14 cellular contexts compared by ENCODE assay signal in the genomic region with DNA sequence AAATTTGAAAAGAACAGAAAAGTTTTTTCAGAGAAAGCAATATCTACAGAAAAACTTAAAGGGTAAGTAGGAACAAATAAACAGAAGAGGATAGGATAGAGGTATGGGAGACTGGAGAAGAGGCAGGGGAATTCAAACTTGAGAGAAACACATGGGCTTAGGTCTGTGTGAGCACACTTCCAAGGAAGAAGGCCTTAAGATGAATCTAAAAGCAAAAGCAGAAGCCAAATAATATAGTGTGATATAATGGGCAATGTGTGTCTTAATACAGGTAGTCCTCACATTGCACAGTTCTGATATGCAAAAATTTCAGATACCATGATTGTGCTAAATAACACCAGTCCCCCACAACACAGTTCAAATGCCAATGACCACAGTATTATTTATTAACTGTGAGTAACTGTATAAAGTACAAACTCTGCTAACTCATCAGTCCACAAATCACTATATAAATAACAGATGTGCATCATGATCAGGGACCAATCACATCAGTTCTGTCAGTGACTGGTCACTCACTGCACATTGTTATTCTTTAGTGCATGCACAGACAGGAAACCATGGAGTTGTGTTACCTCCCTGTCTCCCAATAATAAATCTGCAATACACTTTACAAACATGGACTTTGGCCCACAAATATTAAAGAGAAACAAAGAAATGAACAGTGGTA. TPM values are rescaled to one million over a fixed set of nuclear protein-coding genes. Genes with fewer than 3 reads are reported as not detected.
DNase-seq lines count a peak whose midpoint lies in the region; ATAC-seq, FAIRE-seq and TF ChIP-seq lines count a peak whose summit lies in the region.
"Had no signal": no experiment of that assay in that cellular context is flagged by ENCODE, and none has a peak within 500 bp of the region (broad histone marks: within the 10 kb centered on the region; RNA-seq: fewer than 3 reads in every experiment).

No MANE protein-coding gene starts in this region.

- H2BK120ac ChIP-seq in neuronal stem cell (ENCODE audit: low read depth, low read length): no peak overlapping the region

- H2AK5ac ChIP-seq in neuronal stem cell (ENCODE audit: low read depth, low read length): no peak overlapping the region

- H2BK12ac ChIP-seq in neuronal stem cell (ENCODE audit: low read length): no peak overlapping the region

- peak; percentile 58 to 82 (median 78) for ATAC-seq in pancreas
- ATAC-seq: naive thymus-derived CD4-positive, alpha-beta T cell had no signal

- peaks cover 32% of the 10 kb centered on the region for H3K79me2 ChIP-seq in MM.1S (ENCODE audit: low read length)

- no peak overlapping the region for H3K4ac ChIP-seq in neuronal stem cell (ENCODE audit: low read length)

- no peak overlapping the region for H3K4me3 ChIP-seq in pancreas
- no peak overlapping the region for H3K4me3 ChIP-seq in neuronal stem cell (ENCODE audit: low read length in 2 of 2)
- no peak overlapping the region for H3K4me3 ChIP-seq in MM.1S (ENCODE audit: low read length)
- H3K4me3 ChIP-seq: colonic mucosa, thoracic aorta had no signal

- H3K23ac ChIP-seq in neuronal stem cell (ENCODE audit: low read depth, low read length, poor library complexity): no peak overlapping the region

- H3K9me3 ChIP-seq in pancreas (no peaks in the 10 kb centered on the region), neuronal stem cell (replicated peaks in 1 of 2; ENCODE audit: control insufficient read depth in 2 of 2, insufficient read depth in 1 of 2, low read depth in 1 of 2, low read length in 2 of 2) (no peaks in the 10 kb centered on the region), MM.1S (replicated peaks; ENCODE audit: insufficient read depth, low read length) (no peaks in the 10 kb centered on the region)
- H3K9me3 ChIP-seq: colonic mucosa, thoracic aorta had no signal

- H3K4me2 ChIP-seq in neuronal stem cell (ENCODE audit: insufficient read depth, low read length, poor library complexity, severe bottlenecking) (no peak overlapping the region), MM.1S (ENCODE audit: low read depth, low read length) (no peak overlapping the region)

- no peak overlapping the region for H4K8ac ChIP-seq in neuronal stem cell (ENCODE audit: low read depth, low read length)

- H3K27ac ChIP-seq in epithelial cell of prostate (peak overlapping the region; percentile 12), pancreas (no peak overlapping the region), neuronal stem cell (replicated peaks; ENCODE audit: low read length) (no peak overlapping the region), MM.1S (ENCODE audit: low read length) (no peak overlapping the region)
- H3K27ac ChIP-seq: colonic mucosa, thoracic aorta had no signal

- peaks cover 2% of the 10 kb centered on the region for H3K79me1 ChIP-seq in neuronal stem cell (ENCODE audit: low read depth, low read length)

- intact Hi-C loops in pancreas (cut with DNase I): no loop called here

- peaks cover 12 to 30% (median 27%) of the 10 kb centered on the region in 3 donors for H3K4me1 ChIP-seq in pancreas
- peaks cover 0 to 3% of the 10 kb centered on the region in 2 donors for H3K4me1 ChIP-seq in neuronal stem cell (ENCODE audit: control insufficient read depth in 2 of 2, insufficient read depth in 1 of 2, low read depth in 1 of 2, low read length in 2 of 2)
- H3K4me1 ChIP-seq in MM.1S (ENCODE audit: low read length): no peaks in the 10 kb centered on the region

- no peak overlapping the region for H2BK15ac ChIP-seq in neuronal stem cell (ENCODE audit: low read length)

- no peaks in the 10 kb centered on the region for H3K9me2 ChIP-seq in MM.1S (replicated peaks; ENCODE audit: insufficient read depth, low read length)

- H3F3A ChIP-seq in MM.1S (ENCODE audit: insufficient read depth, low read length): no peaks in the 10 kb centered on the region

- no peaks in the 10 kb centered on the region for H3K36me3 ChIP-seq in pancreas
- peaks cover 0 to 10% of the 10 kb centered on the region in 2 donors for H3K36me3 ChIP-seq in neuronal stem cell (replicated peaks in 1 of 2; ENCODE audit: control insufficient read depth in 2 of 2, insufficient read depth in 2 of 2, low read length in 2 of 2)
- no peaks in the 10 kb centered on the region; the same call in 1 of the 2 replicates for H3K36me3 ChIP-seq in MM.1S (replicated peaks; ENCODE audit: insufficient read depth, low read length)
- H3K36me3 ChIP-seq: colonic mucosa, thoracic aorta had no signal

- H2AFZ ChIP-seq in neuronal stem cell (ENCODE audit: low read length) (no peak overlapping the region), MM.1S (ENCODE audit: low read length) (no peak overlapping the region)

- no peak overlapping the region for H3K14ac ChIP-seq in neuronal stem cell (ENCODE audit: low read length)

- no peak overlapping the region for H2BK5ac ChIP-seq in neuronal stem cell (ENCODE audit: low read length)

- no peak overlapping the region for H3K9ac ChIP-seq in neuronal stem cell (ENCODE audit: low read depth, low read length, poor library complexity)
- H3K9ac ChIP-seq in MM.1S (ENCODE audit: low read length): no peak overlapping the region

- H3K27me3 ChIP-seq in pancreas (no peaks in the 10 kb centered on the region), neuronal stem cell (ENCODE audit: control insufficient read depth in 3 of 3, insufficient read depth in 3 of 3, low read depth in 1 of 3, low read length in 3 of 3) (no peaks in the 10 kb centered on the region), MM.1S (replicated peaks; ENCODE audit: insufficient read depth, low read length) (no peaks in the 10 kb centered on the region)
- H3K27me3 ChIP-seq: colonic mucosa had no signal

- no peak for TF ChIP-seq CTCF in pancreas (IDR thresholded peaks at IDR 0.05)
- TF ChIP-seq CTCF in MM.1S (IDR thresholded peaks at IDR 0.05; ENCODE audit: low read length): no peak

- no peak overlapping the region for H3K18ac ChIP-seq in neuronal stem cell (ENCODE audit: low read length)

- no peaks in the 10 kb centered on the region for H4K20me1 ChIP-seq in MM.1S (ENCODE audit: insufficient read depth, low read length)

- no peak for FAIRE-seq in pancreas (lab: Jason Lieb, UNC)

- H4K91ac ChIP-seq in neuronal stem cell (ENCODE audit: low read depth, low read length, poor library complexity): no peak overlapping the region

- DNase-seq in EH (ENCODE audit: low read depth) (peak; percentile 75), M059J (ENCODE audit: low read depth) (peak; percentile 59), epithelial cell of prostate (ENCODE audit: low read depth, low spot score) (peak; percentile 68), pancreas (no peak), 8988T (no peak), NCI-H524 treated with DMSO at 0.1 percent for 48 hours (lab: John Stamatoyannopoulos, UW) (no peak), neuronal stem cell (ENCODE audit: low spot score) (no peak), MM.1S (no peak)
- DNase-seq: colonic mucosa; DMS79 treated with DMSO at 0.1 percent for 48 hours; naive thymus-derived CD4-positive, alpha-beta T cell; NCI-H1694; stimulated activated CD4-positive, alpha-beta T cell treated with anti-CD3 and anti-CD28 coated beads, Interleukin-4, amount 100 ng/mL, for 1 hour had no signal

RNA-seq across cellular contexts. Expression of a gene that starts 18.6 kb away (rescaled TPM):
- total RNA-seq in M059J (2014; rRNA removed; shearing (Covaris generic)): 151 and 175 TPM in 2 replicates
- 10 to 100 TPM; 30.0 to 44.0 (median 33.5) TPM for total RNA-seq in pancreas
- polyA plus RNA-seq in pancreas: 10 to 100 TPM; 66.9 to 85.6 TPM
- 23.7 TPM for polyA plus RNA-seq in neuronal stem cell (2013, experiment 1 of 2)
- 25.1 TPM for polyA plus RNA-seq in neuronal stem cell (2013, experiment 2 of 2)

Comparison
In these comparisons a context has a peak if more than half of its experiments do, and no peak if none do; other contexts are left out.
1. DNase-seq: peak in EH (single experiment), M059J (single experiment) and epithelial cell of prostate (single experiment); none in pancreas (0 of 6), 8988T (single experiment), NCI-H524 treated with DMSO at 0.1 percent for 48 hours (single experiment), neuronal stem cell (single experiment) and MM.1S (single experiment).